ENCODE assay signal across 19 cellular contexts in the genomic region with DNA sequence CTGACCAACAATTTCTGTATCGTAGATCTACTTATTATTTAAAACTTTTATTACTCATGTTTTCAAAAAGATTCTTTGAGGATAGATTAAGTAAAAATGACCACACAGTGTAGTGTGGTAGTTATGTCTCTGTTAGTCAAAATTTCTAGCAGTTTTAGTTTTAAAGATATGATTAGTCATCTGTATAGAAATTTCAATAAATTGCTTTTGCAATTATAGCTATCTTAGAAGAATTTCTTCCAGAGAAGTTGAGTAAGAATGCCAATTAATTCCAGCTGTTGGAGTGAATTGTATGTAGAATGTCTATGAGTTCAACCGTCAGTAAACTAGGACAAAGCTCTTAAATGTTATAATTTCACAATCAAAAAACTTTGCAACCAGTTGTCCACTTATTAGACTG.
DNase-seq lines count a peak whose midpoint lies in the region; ATAC-seq and TF ChIP-seq lines count a peak whose summit lies in the region.
"Had no signal": no experiment of that assay in that cellular context is flagged by ENCODE, and none has a peak within 500 bp of the region (broad histone marks: within the 10 kb centered on the region; RNA-seq: fewer than 3 reads in every experiment).

No MANE protein-coding gene starts in this region.

- dilution Hi-C loops in mammary epithelial cell (cut with HindIII; ENCODE audit: low sequenced_read_pairs) = no loop called here

- BruUV-seq in mammary epithelial cell (replicated peaks; lab: Mats Ljungman, UMichigan) (no TSS peak), MCF 10A (replicated peaks; lab: Mats Ljungman, UMichigan) (no TSS peak)

- H3K9ac ChIP-seq in mammary epithelial cell (ENCODE audit: insufficient read depth, low read length) = no peak overlapping the region
- no peak overlapping the region for H3K9ac ChIP-seq in skeletal muscle satellite cell (ENCODE audit: low read depth, low read length)

- ATAC-seq in SK-N-SH treated with all-trans-retinoic acid at 6 μM for 48 hours = peak; percentile 62
- ATAC-seq in HG03025 (IDR thresholded peaks at IDR 0.05; ENCODE audit: low FRiP score, unreplicated experiment) = no peak
- ATAC-seq in naive thymus-derived CD8-positive, alpha-beta T cell = no peak
- ATAC-seq in activated CD8-positive, alpha-beta T cell treated with anti-CD3 and anti-CD28 coated beads for 36 hours = no peak
- ATAC-seq: naive thymus-derived CD4-positive, alpha-beta T cell had no signal

- H2AFZ ChIP-seq in mammary epithelial cell (ENCODE audit: low read depth, low read length) = no peak overlapping the region

- intact Hi-C loops in mammary epithelial cell (cut with micrococcal nuclease) = no loop called here
- intact Hi-C loops in MCF 10A (cut with micrococcal nuclease) = no loop called here
- intact Hi-C loops in activated CD8-positive, alpha-beta T cell treated with anti-CD3 and anti-CD28 coated beads for 36 hours (cut with micrococcal nuclease) = no loop called here

- in situ Hi-C loops in mammary epithelial cell (cut with MboI; ENCODE audit: low sequenced_read_pairs in 2 of 2) = no loop called here

- no peak overlapping the region for H3K4me2 ChIP-seq in mammary epithelial cell (ENCODE audit: insufficient read depth, low read depth, low read length)
- H3K4me2 ChIP-seq in skeletal muscle satellite cell (ENCODE audit: low read length) = peak overlapping the region; percentile 8

- no peak overlapping the region for H3K4me3 ChIP-seq in mammary epithelial cell (replicated peaks in 1 of 3; ENCODE audit: insufficient read depth in 1 of 3, low read depth in 2 of 3, low read length in 3 of 3)
- H3K4me3 ChIP-seq in fibroblast of villous mesenchyme (ENCODE audit: low read depth, low read length) = no peak overlapping the region
- no peak overlapping the region for H3K4me3 ChIP-seq in skeletal muscle satellite cell (ENCODE audit: low read length)
- H3K4me3 ChIP-seq: prostate gland had no signal

- WGBS in mammary epithelial cell (ENCODE audit: low coverage, missing lambda C conversion rate) = 27% methylated on average over 2 of the region's 2 CpGs

- H3K4me1 Mint-ChIP-seq in MCF 10A (ENCODE audit: insufficient read depth, unreplicated experiment) = peaks cover 26% of the 10 kb centered on the region
- H3K4me1 Mint-ChIP-seq in naive thymus-derived CD8-positive, alpha-beta T cell = no peaks in the 10 kb centered on the region
- no peaks in the 10 kb centered on the region for H3K4me1 Mint-ChIP-seq in activated CD8-positive, alpha-beta T cell treated with anti-CD3 and anti-CD28 coated beads for 36 hours (ENCODE audit: low read depth)
- H3K4me1 Mint-ChIP-seq: naive thymus-derived CD4-positive, alpha-beta T cell had no signal

- peak overlapping the region; percentile 62 for H3K27ac ChIP-seq in mammary epithelial cell (ENCODE audit: insufficient read depth, low read depth, low read length)
- H3K27ac ChIP-seq: 22Rv1, prostate gland had no signal

- H3K4me1 ChIP-seq in mammary epithelial cell (ENCODE audit: insufficient read depth, low read length) (peaks cover 21% of the 10 kb centered on the region), skeletal muscle satellite cell (ENCODE audit: control insufficient read depth, insufficient read depth, low read length) (peaks cover 29% of the 10 kb centered on the region)
- H3K4me1 ChIP-seq: prostate gland had no signal

- DNase-seq in mammary epithelial cell (peak; percentile 57), MCF 10A (ENCODE audit: unreplicated experiment) (no peak), fibroblast of villous mesenchyme (ENCODE audit: low read depth) (peak; percentile 88)
- DNase-seq in naive thymus-derived CD8-positive, alpha-beta T cell = no peak
- no peak for DNase-seq in activated CD8-positive, alpha-beta T cell treated with anti-CD3 and anti-CD28 coated beads for 36 hours
- DNase-seq: activated naive CD4-positive, alpha-beta T cell; foreskin melanocyte; H9; naive thymus-derived CD4-positive, alpha-beta T cell; NCI-H187 treated with DMSO at 0.1 percent for 48 hours; NCI-H446; SHP77 treated with DMSO at 0.1 percent for 48 hours; T-helper 9 cell had no signal

- H3K9me3 ChIP-seq in mammary epithelial cell (replicated peaks; ENCODE audit: insufficient read depth, low read length) = peaks cover 6% of the 10 kb centered on the region
- no peaks in the 10 kb centered on the region for H3K9me3 ChIP-seq in skeletal muscle satellite cell (replicated peaks; ENCODE audit: low read length)
- H3K9me3 ChIP-seq: prostate gland had no signal

- H3K27me3 ChIP-seq in mammary epithelial cell (ENCODE audit: insufficient read depth, low read length) = no peaks in the 10 kb centered on the region
- no peaks in the 10 kb centered on the region for H3K27me3 ChIP-seq in skeletal muscle satellite cell (ENCODE audit: control insufficient read depth, insufficient read depth, low read length)

- H3K79me2 ChIP-seq in mammary epithelial cell (ENCODE audit: insufficient read depth, low read length) = peaks cover 4% of the 10 kb centered on the region

- no peaks in the 10 kb centered on the region for H3K36me3 Mint-ChIP-seq in MCF 10A (ENCODE audit: insufficient read depth, unreplicated experiment)
- H3K36me3 Mint-ChIP-seq in naive thymus-derived CD8-positive, alpha-beta T cell = peaks cover 0 to 4% (median 0%) of the 10 kb centered on the region in 3 donors
- no peaks in the 10 kb centered on the region for H3K36me3 Mint-ChIP-seq in activated CD8-positive, alpha-beta T cell treated with anti-CD3 and anti-CD28 coated beads for 36 hours (ENCODE audit: low read depth)
- H3K36me3 Mint-ChIP-seq: naive thymus-derived CD4-positive, alpha-beta T cell had no signal

- no peaks in the 10 kb centered on the region for H3K27me3 Mint-ChIP-seq in MCF 10A (ENCODE audit: insufficient read depth, unreplicated experiment)
- peaks cover 0 to 2% (median 0%) of the 10 kb centered on the region in 5 donors for H3K27me3 Mint-ChIP-seq in naive thymus-derived CD8-positive, alpha-beta T cell
- no peaks in the 10 kb centered on the region for H3K27me3 Mint-ChIP-seq in activated CD8-positive, alpha-beta T cell treated with anti-CD3 and anti-CD28 coated beads for 36 hours
- H3K27me3 Mint-ChIP-seq: brain; naive thymus-derived CD4-positive, alpha-beta T cell had no signal

- no peak overlapping the region for H3K27ac Mint-ChIP-seq in MCF 10A (ENCODE audit: low read depth, unreplicated experiment)
- no peak overlapping the region for H3K27ac Mint-ChIP-seq in naive thymus-derived CD8-positive, alpha-beta T cell
- no peak overlapping the region for H3K27ac Mint-ChIP-seq in activated CD8-positive, alpha-beta T cell treated with anti-CD3 and anti-CD28 coated beads for 36 hours
- H3K27ac Mint-ChIP-seq: H9; naive thymus-derived CD4-positive, alpha-beta T cell had no signal

- H4K20me1 ChIP-seq in mammary epithelial cell (ENCODE audit: insufficient read depth, low read length) = no peaks in the 10 kb centered on the region

- H3K36me3 ChIP-seq in mammary epithelial cell (ENCODE audit: insufficient read depth, low read length) (no peaks in the 10 kb centered on the region), skeletal muscle satellite cell (ENCODE audit: insufficient read depth, low read length) (no peaks in the 10 kb centered on the region)
- H3K36me3 ChIP-seq: prostate gland had no signal

- H3K4me3 Mint-ChIP-seq in MCF 10A (ENCODE audit: unreplicated experiment) = no peak overlapping the region
- no peak overlapping the region for H3K4me3 Mint-ChIP-seq in naive thymus-derived CD8-positive, alpha-beta T cell
- no peak overlapping the region for H3K4me3 Mint-ChIP-seq in activated CD8-positive, alpha-beta T cell treated with anti-CD3 and anti-CD28 coated beads for 36 hours
- H3K4me3 Mint-ChIP-seq: brain; H9; naive thymus-derived CD4-positive, alpha-beta T cell had no signal

- TF ChIP-seq CTCF in mammary epithelial cell (conservative IDR thresholded peaks at IDR 0.05 in 1 of 2, IDR thresholded peaks at IDR 0.05 in 1 of 2; ENCODE audit: extremely low read depth in 1 of 2, insufficient read depth in 1 of 2, low read depth in 1 of 2, low read length in 2 of 2) = no peak
- TF ChIP-seq CTCF in MCF 10A (IDR thresholded peaks at IDR 0.05; ENCODE audit: unreplicated experiment) = no peak
- TF ChIP-seq CTCF in fibroblast of villous mesenchyme (IDR thresholded peaks at IDR 0.05; ENCODE audit: insufficient read depth, low read depth, low read length) = no peak
- no peak for TF ChIP-seq CTCF in activated CD8-positive, alpha-beta T cell treated with anti-CD3 and anti-CD28 coated beads for 36 hours (IDR thresholded peaks at IDR 0.05)

- POLR2A ChIA-PET in MCF 10A (lab: Yijun Ruan, JAX) = interaction anchor here (0.8 to 1.2 kb wide), 3 partner anchors 9 to 246 kb away, joined by 3 read pairs; no protein-coding TSS in a partner anchor
- POLR2A ChIA-PET in naive thymus-derived CD8-positive, alpha-beta T cell (lab: Charles Lee) = no interaction called here
- POLR2A ChIA-PET in activated CD8-positive, alpha-beta T cell treated with anti-CD3 and anti-CD28 coated beads for 36 hours (lab: Charles Lee) = no interaction called here

- H3K9me3 Mint-ChIP-seq in MCF 10A (ENCODE audit: unreplicated experiment) = peaks cover 8% of the 10 kb centered on the region
- H3K9me3 Mint-ChIP-seq in naive thymus-derived CD8-positive, alpha-beta T cell = peaks cover 0 to 14% (median 6%) of the 10 kb centered on the region in 9 donors
- peaks cover 7% of the 10 kb centered on the region for H3K9me3 Mint-ChIP-seq in activated CD8-positive, alpha-beta T cell treated with anti-CD3 and anti-CD28 coated beads for 36 hours

- CTCF ChIA-PET in mammary epithelial cell (lab: Charles Lee; ENCODE audit: low non-redundant PET) = interaction anchor here (0.6 kb wide), 1 partner anchor 440 kb away, joined by 3 read pairs; no protein-coding TSS in a partner anchor
- CTCF ChIA-PET in MCF 10A (lab: Yijun Ruan, JAX) = interaction anchor here (0.8 to 1.3 kb wide), 5 partner anchors 18 to 229 kb away, joined by 3 to 4 read pairs (median 3); a partner anchor contains a TSS
- CTCF ChIA-PET in activated CD8-positive, alpha-beta T cell treated with anti-CD3 and anti-CD28 coated beads for 36 hours (lab: Charles Lee) = no interaction called here

TF ChIP-seq in SK-N-SH treated with all-trans-retinoic acid at 6 μM for 48 hours, 23 proteins besides CTCF, POLR2A, EP300 and RAD21:
- TF ChIP-seq BACH2 (CRISPR knock-in tag; IDR thresholded peaks at IDR 0.05; ENCODE audit: borderline replicate concordance) (no peak), ISL1 (CRISPR knock-in tag; IDR thresholded peaks at IDR 0.05) (peak; percentile 71), ZC3H10 (CRISPR knock-in tag; IDR thresholded peaks at IDR 0.05) (0 out of 2 replicates have a peak, but pooled peaks have one; percentile 26)

Comparison
In these comparisons a context has a peak if more than half of its experiments do, and no peak if none do; other contexts are left out.
1. DNase-seq: peak in mammary epithelial cell (single experiment) and fibroblast of villous mesenchyme (single experiment); none in MCF 10A (single experiment), naive thymus-derived CD8-positive, alpha-beta T cell (0 of 10) and activated CD8-positive, alpha-beta T cell treated with anti-CD3 and anti-CD28 coated beads for 36 hours (single experiment).